ENCODE assay signal across 33 cellular contexts in the genomic region with DNA sequence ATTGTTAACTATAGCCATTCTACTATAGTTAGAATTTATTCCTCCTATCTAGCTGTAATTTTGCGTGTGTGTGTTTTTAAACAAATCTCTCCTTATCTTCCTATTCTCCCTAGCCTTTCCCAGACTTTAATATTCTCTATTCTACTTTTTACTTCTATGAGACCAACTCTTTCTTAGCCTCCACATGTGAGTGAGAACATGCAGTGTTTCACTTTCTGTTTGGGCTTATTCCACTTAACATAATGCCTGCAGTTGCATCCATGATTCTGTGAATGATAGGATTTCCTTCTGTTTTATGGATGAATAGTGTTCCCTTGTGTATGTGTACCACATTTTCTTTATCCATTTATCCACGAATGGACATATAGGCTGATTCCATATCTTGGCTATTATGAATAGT.
"Had no signal": no experiment of that assay in that cellular context is flagged by ENCODE, and none has a peak within 500 bp of the region (broad histone marks: within the 10 kb centered on the region; RNA-seq: fewer than 3 reads in every experiment).

No MANE protein-coding gene starts in this region.

- H3K4me2 ChIP-seq: KMS-11 had no signal

- H3K4me3 ChIP-seq: Peyer's patch, SJCRH30, SK-N-MC had no signal

- H3K27me3 ChIP-seq: Peyer's patch, SJCRH30 had no signal

- H3K4me1 ChIP-seq: Peyer's patch, SJCRH30 had no signal

- H3K9me3 ChIP-seq: Peyer's patch, SJCRH30 had no signal

- H3K36me3 ChIP-seq: Peyer's patch had no signal

- H3K9ac ChIP-seq: KMS-11 had no signal

- ATAC-seq: PC-3, Right ventricle myocardium inferior had no signal

- H3K27ac ChIP-seq: KMS-11, Peyer's patch, RWPE1, SJCRH30, SK-N-MC had no signal

- DNase-seq: Karpas-422, NCI-H1048, NCI-H1092 treated with DMSO at 0.1 percent for 48 hours, NCI-H1105 treated with DMSO at 0.1 percent for 48 hours, NCI-H1417, NCI-H1436, NCI-H146, NCI-H1694, NCI-H187, NCI-H1930, NCI-H2029 treated with DMSO at 0.1 percent for 48 hours, NCI-H2081 treated with DMSO at 0.1 percent for 48 hours, NCI-H2107, NCI-H2171, NCI-H226, NCI-H446 treated with DMSO at 0.1 percent for 48 hours, NCI-H510A, NCI-H524, NCI-H526, NCI-H69, NCI-H748 treated with DMSO at 0.1 percent for 48 hours, NCI-H82, PC-3, Peyer's patch, SHP77, SIG-M5, SJCRH30, SW 1271, T-helper 1 cell had no signal
